23 cellular contexts compared by ENCODE assay signal in the genomic region with DNA sequence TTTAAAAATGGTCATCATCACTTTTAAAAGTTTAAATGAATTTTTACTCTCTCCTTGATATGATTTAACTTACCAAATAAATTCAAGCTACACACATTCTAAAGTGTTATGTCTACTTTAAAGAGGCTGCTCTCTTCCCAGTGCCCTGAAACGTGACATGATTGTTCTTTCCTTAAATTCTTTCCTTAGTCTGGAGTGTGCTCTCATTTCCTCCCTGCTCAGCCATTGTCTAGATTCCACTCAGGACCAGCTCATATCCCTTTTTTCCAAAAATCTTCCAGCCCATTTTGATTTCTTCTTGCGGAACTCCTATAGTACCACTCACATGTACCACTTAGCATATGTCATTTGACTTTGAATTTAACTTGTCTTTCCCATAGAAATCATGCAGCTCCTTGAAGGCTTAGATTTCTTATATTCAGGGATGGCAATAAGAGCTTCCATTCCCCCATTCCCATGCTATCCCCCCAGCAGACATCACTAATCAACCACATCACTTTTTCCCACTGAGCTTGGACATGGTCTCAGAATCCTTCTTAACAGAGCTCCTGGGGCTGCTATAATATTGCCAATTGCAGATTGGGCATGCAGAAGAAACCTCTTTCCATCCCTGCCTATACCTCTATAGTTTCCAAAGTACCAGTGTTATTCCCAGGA.
"Had no signal": no experiment of that assay in that cellular context is flagged by ENCODE, and none has a peak within 500 bp of the region (broad histone marks: within the 10 kb centered on the region; RNA-seq: fewer than 3 reads in every experiment).

No MANE protein-coding gene starts in this region.

- H3K36me3 ChIP-seq: colonic mucosa, gastroesophageal sphincter, heart left ventricle, left lung, lower lobe of right lung had no signal

- FAIRE-seq: endometrium, frontal cortex, islet of Langerhans, keratinocyte had no signal

- H3K4me1 ChIP-seq: colonic mucosa, foreskin keratinocyte, gastroesophageal sphincter had no signal

- H3K27me3 ChIP-seq: colonic mucosa, gastroesophageal sphincter, heart left ventricle, left lung had no signal

- H3K9me3 ChIP-seq: colonic mucosa, gastroesophageal sphincter, heart left ventricle, left lung, lower lobe of right lung, mucosa of descending colon had no signal

- H3K27ac ChIP-seq: colonic mucosa, epithelial cell of prostate, foreskin keratinocyte, heart left ventricle, left lung, lower lobe of right lung had no signal

- H3K4me3 ChIP-seq: colonic mucosa, gastroesophageal sphincter, heart left ventricle, left lung, lower lobe of right lung, mucosa of descending colon had no signal

- DNase-seq: colonic mucosa; cortex of kidney; effector CD8-positive, alpha-beta T cell; effector memory CD8-positive, alpha-beta T cell; endodermal cell; erythroblast; foreskin keratinocyte; heart left ventricle; hippocampal formation; left cardiac atrium; left lung; left ventricle myocardium superior; lower lobe of right lung; mesenchymal stem cell; mucosa of descending colon; naive B cell; naive thymus-derived CD8-positive, alpha-beta T cell had no signal
